In the genomic region with DNA sequence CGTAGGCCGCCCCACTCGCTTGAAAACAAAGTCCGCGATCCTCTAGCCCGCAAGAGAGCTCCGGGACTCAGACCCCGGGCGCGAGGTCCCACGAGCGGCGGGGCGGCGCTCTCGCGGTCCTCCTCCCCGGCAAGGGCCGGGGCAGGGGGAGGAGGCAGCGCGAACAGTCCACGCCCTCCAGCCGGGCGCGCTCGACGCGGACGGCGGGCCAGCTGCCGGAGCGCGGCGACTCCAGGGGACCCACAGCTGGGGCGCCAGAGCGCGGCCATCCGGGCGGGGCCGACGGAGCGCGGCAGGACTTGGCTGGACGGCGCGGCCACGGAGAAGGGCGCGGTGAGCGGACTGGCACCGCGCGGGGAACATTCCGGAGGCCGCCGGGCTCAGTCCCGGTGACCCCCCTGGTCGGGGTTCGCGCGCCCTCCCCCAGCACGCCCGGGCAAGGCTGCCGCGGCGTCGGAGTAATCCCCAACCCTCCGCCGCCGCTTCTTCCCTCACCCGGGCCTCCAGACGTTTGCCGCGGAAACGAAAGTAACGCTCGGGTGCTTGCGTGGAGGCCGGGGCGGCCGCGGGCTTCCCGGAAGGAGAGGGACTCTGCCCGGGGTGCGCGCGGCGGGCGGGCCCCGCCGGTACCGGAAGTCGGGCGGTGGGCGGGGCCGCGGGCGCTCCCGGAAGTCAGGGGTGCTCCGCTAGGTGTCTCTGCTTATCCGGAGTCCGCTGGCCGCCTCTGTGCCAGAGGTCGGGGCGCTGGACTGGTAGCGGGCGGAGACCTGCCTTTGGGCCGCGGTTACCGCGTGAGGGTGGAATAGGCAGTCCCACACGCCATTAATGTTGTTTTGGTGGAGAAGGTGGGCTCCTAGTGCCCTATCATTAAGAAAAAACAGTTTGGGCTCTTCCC, we compare ENCODE assay signal across 1 cellular context.
TF ChIP-seq lines count a peak whose summit lies in the region.

Gene RIPK1 (plus strand): TSS at position 166 of the 895 bp plus-strand sequence. CDS start 8,330 bp downstream, outside the sequence.

TF ChIP-seq in HepG2, 621 proteins besides CTCF, POLR2A, EP300 and RAD21 (continued from another document and continues in another):
- peak; percentile 53; the same call in 1 of the 2 replicates for TF ChIP-seq ZBTB10 (CRISPR knock-in tag; IDR thresholded peaks at IDR 0.05; ENCODE audit: borderline replicate concordance)
- peak; percentile 86 for TF ChIP-seq TBX2 (CRISPR knock-in tag; IDR thresholded peaks at IDR 0.05; ENCODE audit: borderline replicate concordance)
- TF ChIP-seq, protein P1, sequence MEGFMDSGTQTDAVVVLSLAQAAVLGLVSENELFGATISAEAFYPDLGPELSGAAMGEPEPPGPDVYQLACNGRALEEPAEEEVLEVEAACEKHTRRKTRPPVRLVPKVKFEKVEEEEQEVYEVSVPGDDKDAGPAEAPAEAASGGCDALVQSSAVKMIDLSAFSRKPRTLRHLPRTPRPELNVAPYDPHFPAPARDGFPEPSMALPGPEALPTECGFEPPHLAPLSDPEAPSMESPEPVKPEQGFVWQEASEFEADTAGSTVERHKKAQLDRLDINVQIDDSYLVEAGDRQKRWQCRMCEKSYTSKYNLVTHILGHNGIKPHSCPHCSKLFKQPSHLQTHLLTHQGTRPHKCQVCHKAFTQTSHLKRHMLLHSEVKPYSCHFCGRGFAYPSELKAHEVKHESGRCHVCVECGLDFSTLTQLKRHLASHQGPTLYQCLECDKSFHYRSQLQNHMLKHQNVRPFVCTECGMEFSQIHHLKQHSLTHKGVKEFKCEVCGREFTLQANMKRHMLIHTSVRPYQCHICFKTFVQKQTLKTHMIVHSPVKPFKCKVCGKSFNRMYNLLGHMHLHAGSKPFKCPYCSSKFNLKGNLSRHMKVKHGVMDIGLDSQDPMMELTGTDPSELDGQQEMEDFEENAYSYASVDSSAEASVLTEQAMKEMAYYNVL (CRISPR knock-in tag; IDR thresholded peaks at IDR 0.05; ENCODE audit: borderline replicate concordance), result peak; percentile 92
- TF ChIP-seq NKX3-1 (CRISPR knock-in tag; IDR thresholded peaks at IDR 0.05), result peak; percentile 79
- peak; percentile 75 for TF ChIP-seq SALL1 (CRISPR knock-in tag; IDR thresholded peaks at IDR 0.05)
- peak; percentile 99 for TF ChIP-seq PPARG (CRISPR knock-in tag; conservative IDR thresholded peaks at IDR 0.05)
- no peak for TF ChIP-seq FOXJ3 (CRISPR knock-in tag; IDR thresholded peaks at IDR 0.05; ENCODE audit: borderline replicate concordance)
- no peak; the same call in 1 of the 2 replicates for TF ChIP-seq KDM4B (CRISPR knock-in tag; IDR thresholded peaks at IDR 0.05)
- TF ChIP-seq ZNF121 (CRISPR knock-in tag; IDR thresholded peaks at IDR 0.05), result peak; percentile 59; the same call in 1 of the 2 replicates
- TF ChIP-seq ZKSCAN8 (CRISPR knock-in tag; IDR thresholded peaks at IDR 0.05; ENCODE audit: borderline replicate concordance), result peak; percentile 46; the same call in 1 of the 2 replicates
- TF ChIP-seq, protein P2, sequence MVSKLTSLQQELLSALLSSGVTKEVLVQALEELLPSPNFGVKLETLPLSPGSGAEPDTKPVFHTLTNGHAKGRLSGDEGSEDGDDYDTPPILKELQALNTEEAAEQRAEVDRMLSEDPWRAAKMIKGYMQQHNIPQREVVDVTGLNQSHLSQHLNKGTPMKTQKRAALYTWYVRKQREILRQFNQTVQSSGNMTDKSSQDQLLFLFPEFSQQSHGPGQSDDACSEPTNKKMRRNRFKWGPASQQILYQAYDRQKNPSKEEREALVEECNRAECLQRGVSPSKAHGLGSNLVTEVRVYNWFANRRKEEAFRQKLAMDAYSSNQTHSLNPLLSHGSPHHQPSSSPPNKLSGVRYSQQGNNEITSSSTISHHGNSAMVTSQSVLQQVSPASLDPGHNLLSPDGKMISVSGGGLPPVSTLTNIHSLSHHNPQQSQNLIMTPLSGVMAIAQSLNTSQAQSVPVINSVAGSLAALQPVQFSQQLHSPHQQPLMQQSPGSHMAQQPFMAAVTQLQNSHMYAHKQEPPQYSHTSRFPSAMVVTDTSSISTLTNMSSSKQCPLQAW (CRISPR knock-in tag; IDR thresholded peaks at IDR 0.05), result peak; percentile 86
- peak; percentile 68; the same call in 1 of the 2 replicates for TF ChIP-seq TFDP2 (CRISPR knock-in tag; IDR thresholded peaks at IDR 0.05)
- no peak for TF ChIP-seq ZNF12 (CRISPR knock-in tag; IDR thresholded peaks at IDR 0.05)
- peak; percentile 75 for TF ChIP-seq HDAC2 (CRISPR knock-in tag; IDR thresholded peaks at IDR 0.05)
- TF ChIP-seq ZBTB38 (CRISPR knock-in tag; IDR thresholded peaks at IDR 0.05), result peak; percentile 76; the same call in 1 of the 2 replicates
- TF ChIP-seq, protein P3, sequence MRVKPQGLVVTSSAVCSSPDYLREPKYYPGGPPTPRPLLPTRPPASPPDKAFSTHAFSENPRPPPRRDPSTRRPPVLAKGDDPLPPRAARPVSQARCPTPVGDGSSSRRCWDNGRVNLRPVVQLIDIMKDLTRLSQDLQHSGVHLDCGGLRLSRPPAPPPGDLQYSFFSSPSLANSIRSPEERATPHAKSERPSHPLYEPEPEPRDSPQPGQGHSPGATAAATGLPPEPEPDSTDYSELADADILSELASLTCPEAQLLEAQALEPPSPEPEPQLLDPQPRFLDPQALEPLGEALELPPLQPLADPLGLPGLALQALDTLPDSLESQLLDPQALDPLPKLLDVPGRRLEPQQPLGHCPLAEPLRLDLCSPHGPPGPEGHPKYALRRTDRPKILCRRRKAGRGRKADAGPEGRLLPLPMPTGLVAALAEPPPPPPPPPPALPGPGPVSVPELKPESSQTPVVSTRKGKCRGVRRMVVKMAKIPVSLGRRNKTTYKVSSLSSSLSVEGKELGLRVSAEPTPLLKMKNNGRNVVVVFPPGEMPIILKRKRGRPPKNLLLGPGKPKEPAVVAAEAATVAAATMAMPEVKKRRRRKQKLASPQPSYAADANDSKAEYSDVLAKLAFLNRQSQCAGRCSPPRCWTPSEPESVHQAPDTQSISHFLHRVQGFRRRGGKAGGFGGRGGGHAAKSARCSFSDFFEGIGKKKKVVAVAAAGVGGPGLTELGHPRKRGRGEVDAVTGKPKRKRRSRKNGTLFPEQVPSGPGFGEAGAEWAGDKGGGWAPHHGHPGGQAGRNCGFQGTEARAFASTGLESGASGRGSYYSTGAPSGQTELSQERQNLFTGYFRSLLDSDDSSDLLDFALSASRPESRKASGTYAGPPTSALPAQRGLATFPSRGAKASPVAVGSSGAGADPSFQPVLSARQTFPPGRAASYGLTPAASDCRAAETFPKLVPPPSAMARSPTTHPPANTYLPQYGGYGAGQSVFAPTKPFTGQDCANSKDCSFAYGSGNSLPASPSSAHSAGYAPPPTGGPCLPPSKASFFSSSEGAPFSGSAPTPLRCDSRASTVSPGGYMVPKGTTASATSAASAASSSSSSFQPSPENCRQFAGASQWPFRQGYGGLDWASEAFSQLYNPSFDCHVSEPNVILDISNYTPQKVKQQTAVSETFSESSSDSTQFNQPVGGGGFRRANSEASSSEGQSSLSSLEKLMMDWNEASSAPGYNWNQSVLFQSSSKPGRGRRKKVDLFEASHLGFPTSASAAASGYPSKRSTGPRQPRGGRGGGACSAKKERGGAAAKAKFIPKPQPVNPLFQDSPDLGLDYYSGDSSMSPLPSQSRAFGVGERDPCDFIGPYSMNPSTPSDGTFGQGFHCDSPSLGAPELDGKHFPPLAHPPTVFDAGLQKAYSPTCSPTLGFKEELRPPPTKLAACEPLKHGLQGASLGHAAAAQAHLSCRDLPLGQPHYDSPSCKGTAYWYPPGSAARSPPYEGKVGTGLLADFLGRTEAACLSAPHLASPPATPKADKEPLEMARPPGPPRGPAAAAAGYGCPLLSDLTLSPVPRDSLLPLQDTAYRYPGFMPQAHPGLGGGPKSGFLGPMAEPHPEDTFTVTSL (CRISPR knock-in tag; IDR thresholded peaks at IDR 0.05; ENCODE audit: borderline replicate concordance), result peak; percentile 80
- TF ChIP-seq DNMT3B (CRISPR knock-in tag; conservative IDR thresholded peaks at IDR 0.05), result peak; percentile 89; the same call in 1 of the 2 replicates
- TF ChIP-seq ZNF619 (CRISPR knock-in tag; IDR thresholded peaks at IDR 0.05), result no peak
- TF ChIP-seq KDM3A (CRISPR knock-in tag; IDR thresholded peaks at IDR 0.05; ENCODE audit: low read depth), result peak; percentile 60
- TF ChIP-seq ZBTB49 (CRISPR knock-in tag; IDR thresholded peaks at IDR 0.05; ENCODE audit: borderline replicate concordance), result peak; percentile 27; the same call in 1 of the 2 replicates
- TF ChIP-seq SSRP1 (CRISPR knock-in tag; IDR thresholded peaks at IDR 0.05), result no peak
- TF ChIP-seq ZNF564 (CRISPR knock-in tag; IDR thresholded peaks at IDR 0.05), result peak; percentile 80; the same call in 1 of the 2 replicates
- no peak for TF ChIP-seq ZFP36 (IDR thresholded peaks at IDR 0.05; ENCODE audit: borderline replicate concordance, low read depth, low read length, partially characterized antibody)
- no peak for TF ChIP-seq CBFB (CRISPR knock-in tag; IDR thresholded peaks at IDR 0.05)
- TF ChIP-seq PLRG1 (conservative IDR thresholded peaks at IDR 0.05), result no peak
- TF ChIP-seq E2F5 (CRISPR knock-in tag; conservative IDR thresholded peaks at IDR 0.05), result peak; percentile 50
- TF ChIP-seq ZBTB2 (CRISPR knock-in tag; IDR thresholded peaks at IDR 0.05; ENCODE audit: low read depth), result peak; percentile 98
